ENCODE assay signal across 8 cellular contexts in the genomic region with DNA sequence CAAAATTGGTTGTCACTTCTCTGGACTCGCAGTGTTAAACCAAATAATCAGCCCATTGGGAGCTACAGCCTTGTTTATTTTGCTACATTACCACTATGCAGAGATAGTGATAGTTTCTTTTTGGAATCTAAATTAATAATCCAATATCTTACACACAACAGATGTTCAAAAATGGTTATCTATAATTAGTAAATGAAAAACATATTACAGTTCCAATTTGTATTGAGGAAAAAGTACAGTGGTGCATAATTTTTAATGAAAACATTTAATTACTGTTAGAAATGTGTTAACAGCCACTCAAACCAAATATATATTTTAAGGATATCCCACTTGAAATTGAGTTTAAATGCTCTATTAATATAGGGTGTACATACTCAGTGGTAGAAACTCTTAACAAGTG.
"Had no signal": no experiment of that assay in that cellular context is flagged by ENCODE, and none has a peak within 500 bp of the region (broad histone marks: within the 10 kb centered on the region; RNA-seq: fewer than 3 reads in every experiment).

No MANE protein-coding gene starts in this region.

- H3K4me2 ChIP-seq: GM23338 had no signal

- H2AFZ ChIP-seq: GM23248 had no signal

- H3K4me3 ChIP-seq: GM23248, GM23338, HAP-1 had no signal

- H3K36me3 ChIP-seq: HAP-1 had no signal

- DNase-seq: GOT3, H7, H9 had no signal

- H3K27ac Mint-ChIP-seq: GM23338 had no signal

- H3K9ac ChIP-seq: GM23248 had no signal

- H3K4me1 ChIP-seq: HAP-1 had no signal

- H3K9me3 Mint-ChIP-seq: HFFc6 had no signal

- H3K9me3 ChIP-seq: HAP-1 had no signal

- ATAC-seq: GM23338, HCT116 had no signal

- H3K27ac ChIP-seq: GM23248 had no signal

- H3K4me3 Mint-ChIP-seq: GM23338, H9, HFFc6 had no signal
